8 cellular contexts compared by ENCODE assay signal in the genomic region with DNA sequence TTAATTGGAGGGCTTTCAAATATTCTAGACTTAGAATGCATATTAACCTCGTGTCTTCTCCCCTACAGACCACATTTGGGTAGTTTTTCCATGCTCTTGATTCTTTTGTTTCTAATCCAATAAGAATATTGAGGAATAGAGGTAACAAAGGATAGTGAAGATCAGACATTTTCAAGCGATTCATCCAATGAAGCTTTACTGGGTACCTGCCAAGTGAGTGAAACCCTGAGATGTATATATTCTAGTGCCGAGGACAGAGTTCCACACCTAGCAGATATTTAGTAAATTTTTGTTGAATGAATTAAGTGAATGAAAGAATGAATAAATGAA. TPM values are rescaled to one million over a fixed set of nuclear protein-coding genes. Genes with fewer than 3 reads are reported as not detected.
A peak's percentile ranks its signal among the peaks of the same experiment; 100 is the strongest.
DNase-seq lines count a peak whose midpoint lies in the region; ATAC-seq and TF ChIP-seq lines count a peak whose summit lies in the region.

No MANE protein-coding gene starts in this region.

- peaks cover 50% of the 10 kb centered on the region for H3K36me3 Mint-ChIP-seq in activated T-helper 17 cell treated with anti-CD3 and anti-CD28 coated beads, Interleukin-2, amount 50 U/mL, for 72 hours (ENCODE audit: low read depth)
- H3K36me3 Mint-ChIP-seq in type B pancreatic cell, result no peaks in the 10 kb centered on the region

- H3K36me3 ChIP-seq in kidney epithelial cell (ENCODE audit: control insufficient read depth, insufficient read depth, low read length), result no peaks in the 10 kb centered on the region

- ATAC-seq in HG02870 (IDR thresholded peaks at IDR 0.05; ENCODE audit: unreplicated experiment), result peak; percentile 11
- ATAC-seq in activated T-helper 17 cell treated with anti-CD3 and anti-CD28 coated beads, Interleukin-2, amount 50 U/mL, for 72 hours (replicated peaks), result peak; percentile 8

- DNase-seq in ELR (ENCODE audit: low read depth) (peak; percentile 13), kidney epithelial cell (ENCODE audit: low read depth) (no peak), type B pancreatic cell (ENCODE audit: extremely low spot score, unreplicated experiment) (no peak), NCI-H1436 (lab: John Stamatoyannopoulos, UW) (no peak), inferior parietal cortex (ENCODE audit: extremely low spot score) (no peak), activated gamma-delta T cell (lab: John Stamatoyannopoulos, UW) (no peak)

- H3K27me3 ChIP-seq in kidney epithelial cell (ENCODE audit: control insufficient read depth, insufficient read depth, low read length), result no peaks in the 10 kb centered on the region

- peak overlapping the region; percentile 98 for H3K27ac Mint-ChIP-seq in activated T-helper 17 cell treated with anti-CD3 and anti-CD28 coated beads, Interleukin-2, amount 50 U/mL, for 72 hours
- peak overlapping the region; percentile 93 for H3K27ac Mint-ChIP-seq in type B pancreatic cell

- peak overlapping the region; percentile 73 for H3K4me3 ChIP-seq in kidney epithelial cell (ENCODE audit: low read depth, low read length)

- peak overlapping the region; percentile 98 for H3K4me3 Mint-ChIP-seq in activated T-helper 17 cell treated with anti-CD3 and anti-CD28 coated beads, Interleukin-2, amount 50 U/mL, for 72 hours
- H3K4me3 Mint-ChIP-seq in type B pancreatic cell, result peak overlapping the region; percentile 93

- no peaks in the 10 kb centered on the region for H3K27me3 Mint-ChIP-seq in activated T-helper 17 cell treated with anti-CD3 and anti-CD28 coated beads, Interleukin-2, amount 50 U/mL, for 72 hours
- H3K27me3 Mint-ChIP-seq in type B pancreatic cell, result no peaks in the 10 kb centered on the region

- H3K4me1 Mint-ChIP-seq in activated T-helper 17 cell treated with anti-CD3 and anti-CD28 coated beads, Interleukin-2, amount 50 U/mL, for 72 hours, result peaks cover 14% of the 10 kb centered on the region
- H3K4me1 Mint-ChIP-seq in type B pancreatic cell (ENCODE audit: unreplicated experiment), result peaks cover 8% of the 10 kb centered on the region

- no peaks in the 10 kb centered on the region for H3K9me3 Mint-ChIP-seq in activated T-helper 17 cell treated with anti-CD3 and anti-CD28 coated beads, Interleukin-2, amount 50 U/mL, for 72 hours
- H3K9me3 Mint-ChIP-seq in type B pancreatic cell, result no peaks in the 10 kb centered on the region

- TF ChIP-seq CTCF in kidney epithelial cell (IDR thresholded peaks at IDR 0.05; ENCODE audit: insufficient read depth, low read length, poor library complexity, severe bottlenecking), result no peak
- TF ChIP-seq CTCF in type B pancreatic cell (conservative IDR thresholded peaks at IDR 0.05), result no peak

RNA-seq across cellular contexts. Expression of a gene that starts 0.5 kb away (rescaled TPM):
- total RNA-seq in activated T-helper 17 cell treated with anti-CD3 and anti-CD28 coated beads, Interleukin-2, amount 50 U/mL, for 72 hours, result 10 to 100 TPM; 46.8 to 55.0 TPM
- total RNA-seq in kidney epithelial cell (7.4 and 14.8 TPM in 2 replicates), type B pancreatic cell (ENCODE audit: low replicate concordance) (16.7 and 30.0 TPM in 2 replicates)
